8 cellular contexts compared by ENCODE assay signal in genomic region chr13:28707629-28708427, GRCh38. TPM values are rescaled to one million over a fixed set of nuclear protein-coding genes. Genes with fewer than 3 reads are reported as not detected.
DNase-seq lines count a peak whose midpoint lies in the region; ATAC-seq and TF ChIP-seq lines count a peak whose summit lies in the region.

No MANE protein-coding gene starts in this region.

- no peaks in the 10 kb centered on the region for H3K9me3 ChIP-seq in Loucy (ENCODE audit: insufficient read depth, low read depth, low read length)
- H3K9me3 ChIP-seq in CD4-positive, alpha-beta memory T cell (ENCODE audit: control insufficient read depth in 1 of 2, low read length in 2 of 2), result no peaks in the 10 kb centered on the region

- H3K36me3 ChIP-seq in Loucy (ENCODE audit: insufficient read depth, low read length), result no peaks in the 10 kb centered on the region
- peaks cover 4% of the 10 kb centered on the region for H3K36me3 ChIP-seq in CD4-positive, alpha-beta memory T cell (ENCODE audit: insufficient read depth, low read length)

- H2AFZ ChIP-seq in Loucy (ENCODE audit: low read length), result peak overlapping the region; percentile 30; the same call in 1 of the 2 replicates

- no peaks in the 10 kb centered on the region for H3K27me3 ChIP-seq in Loucy (ENCODE audit: insufficient read depth, low read length, poor library complexity, severe bottlenecking)
- H3K27me3 ChIP-seq in CD4-positive, alpha-beta memory T cell (ENCODE audit: insufficient read depth, low read length), result no peaks in the 10 kb centered on the region

- CTCF ChIA-PET in CD4-positive, alpha-beta memory T cell (lab: Charles Lee; ENCODE audit: partially characterized antibody), result interaction anchor here (0.6 kb wide), 1 partner anchor 109 kb away, joined by 4 read pairs; no protein-coding TSS in a partner anchor

- H3K4me1 Mint-ChIP-seq in stimulated activated naive B cell treated with anti-CD40 and anti-IgM and Interleukin-4, amounts not matched to agents 10 μg/mL and 1 μg/mL and 100 μg/mL, for 72 hours, result peaks cover 9 to 28% of the 10 kb centered on the region in 2 donors
- peaks cover 0 to 3% (median 1%) of the 10 kb centered on the region in 4 donors for H3K4me1 Mint-ChIP-seq in CD4-positive, alpha-beta memory T cell

- H3K4me1 ChIP-seq in Loucy (ENCODE audit: insufficient read depth, low read length, poor library complexity, severe bottlenecking), result peaks cover 40% of the 10 kb centered on the region
- no peaks in the 10 kb centered on the region for H3K4me1 ChIP-seq in CD4-positive, alpha-beta memory T cell (ENCODE audit: insufficient read depth, low read length)

- peak overlapping the region; percentile 24 for H3K4me3 ChIP-seq in Loucy (ENCODE audit: low read length, poor library complexity, severe bottlenecking)
- no peak overlapping the region for H3K4me3 ChIP-seq in CD4-positive, alpha-beta memory T cell (ENCODE audit: low read length in 2 of 2)

- no peak for TF ChIP-seq CTCF in Loucy (conservative IDR thresholded peaks at IDR 0.05; ENCODE audit: low read length)

- H3K27ac Mint-ChIP-seq in stimulated activated naive B cell treated with anti-CD40 and anti-IgM and Interleukin-4, amounts not matched to agents 10 μg/mL and 1 μg/mL and 100 μg/mL, for 72 hours, result no peak overlapping the region
- H3K27ac Mint-ChIP-seq in CD4-positive, alpha-beta memory T cell, result peak overlapping the region in 1 of 7 donors; percentile 4

- no peaks in the 10 kb centered on the region for H3K9me2 ChIP-seq in Loucy (replicated peaks; ENCODE audit: low read depth, low read length)

- peaks cover 13 to 20% of the 10 kb centered on the region in 2 donors for H3K36me3 Mint-ChIP-seq in stimulated activated naive B cell treated with anti-CD40 and anti-IgM and Interleukin-4, amounts not matched to agents 10 μg/mL and 1 μg/mL and 100 μg/mL, for 72 hours
- H3K36me3 Mint-ChIP-seq in CD4-positive, alpha-beta memory T cell, result peaks cover 57 to 58% of the 10 kb centered on the region in 2 donors

- POLR2A ChIA-PET in CD4-positive, alpha-beta memory T cell (lab: Charles Lee; ENCODE audit: partially characterized antibody), result no interaction called here

- peak overlapping the region; percentile 22 for H3K9ac ChIP-seq in Loucy (ENCODE audit: low read depth, low read length, poor library complexity, severe bottlenecking)

- no peaks in the 10 kb centered on the region for H3K79me2 ChIP-seq in Loucy (ENCODE audit: insufficient read depth, low read length)

- peak; percentile 98 for ATAC-seq in GM21825 (IDR thresholded peaks at IDR 0.05; ENCODE audit: unreplicated experiment)
- ATAC-seq in stimulated activated naive B cell treated with anti-CD40 and anti-IgM and Interleukin-4, amounts not matched to agents 10 μg/mL and 1 μg/mL and 100 μg/mL, for 72 hours (replicated peaks), result peak; percentile 99

- H3K4me2 ChIP-seq in Loucy (ENCODE audit: low read depth, low read length, poor library complexity, severe bottlenecking), result peak overlapping the region; percentile 58

- no peaks in the 10 kb centered on the region for H3K9me3 Mint-ChIP-seq in stimulated activated naive B cell treated with anti-CD40 and anti-IgM and Interleukin-4, amounts not matched to agents 10 μg/mL and 1 μg/mL and 100 μg/mL, for 72 hours
- peaks cover 0 to 1% (median 0%) of the 10 kb centered on the region in 8 donors for H3K9me3 Mint-ChIP-seq in CD4-positive, alpha-beta memory T cell

- H3K27me3 Mint-ChIP-seq in stimulated activated naive B cell treated with anti-CD40 and anti-IgM and Interleukin-4, amounts not matched to agents 10 μg/mL and 1 μg/mL and 100 μg/mL, for 72 hours, result no peaks in the 10 kb centered on the region
- no peaks in the 10 kb centered on the region for H3K27me3 Mint-ChIP-seq in CD4-positive, alpha-beta memory T cell

- peak overlapping the region in 1 of 2 donors; percentile 53 for H3K4me3 Mint-ChIP-seq in stimulated activated naive B cell treated with anti-CD40 and anti-IgM and Interleukin-4, amounts not matched to agents 10 μg/mL and 1 μg/mL and 100 μg/mL, for 72 hours
- no peak overlapping the region for H3K4me3 Mint-ChIP-seq in CD4-positive, alpha-beta memory T cell

- DNase-seq in NCI-H1694 treated with DMSO at 0.1 percent for 48 hours (lab: John Stamatoyannopoulos, UW), result peak; percentile 3
- no peak for DNase-seq in NCI-H1694 (lab: John Stamatoyannopoulos, UW)
- DNase-seq in brain pericyte (ENCODE audit: low read depth, low spot score), result peak; percentile 43
- DNase-seq in stimulated activated naive B cell treated with anti-CD40 and anti-IgM and Interleukin-4, amounts not matched to agents 10 μg/mL and 1 μg/mL and 100 μg/mL, for 72 hours, result peak; percentile 38
- no peak for DNase-seq in GM19240 (ENCODE audit: insufficient read length, low spot score)
- DNase-seq in CD4-positive, alpha-beta memory T cell, result no peak

- H4K20me1 ChIP-seq in Loucy (ENCODE audit: insufficient read depth, low read length, poor library complexity, severe bottlenecking), result no peaks in the 10 kb centered on the region

- peaks cover 7% of the 10 kb centered on the region; the same call in 1 of the 2 replicates for H3F3A ChIP-seq in Loucy (ENCODE audit: low read depth)

- intact Hi-C loops in CD4-positive, alpha-beta memory T cell (cut with micrococcal nuclease), result no loop called here

- H3K27ac ChIP-seq in CD4-positive, alpha-beta memory T cell (ENCODE audit: low read depth, low read length), result no peak overlapping the region

RNA-seq across cellular contexts. Expression of gene SLC46A3, which starts 10.9 kb away (rescaled TPM):
- total RNA-seq in CD4-positive, alpha-beta memory T cell, result 10 to 100 TPM; 18.7 to 18.9 TPM
- polyA plus RNA-seq in CD4-positive, alpha-beta memory T cell, result 10 to 100 TPM; 25.8 to 42.1 TPM

RNA-seq across cellular contexts. Expression of gene POMP, which starts 48.9 kb away (rescaled TPM):
- total RNA-seq in CD4-positive, alpha-beta memory T cell, result 10 to 100 TPM; 23.0 to 24.5 TPM
- polyA plus RNA-seq in CD4-positive, alpha-beta memory T cell, result 100 to 1,000 TPM in 1 of 2 donors, 10 to 100 TPM in 1; 87.6 to 109 TPM

Comparison
In these comparisons a context has a peak if more than half of its experiments do, and no peak if none do; other contexts are left out.
1. DNase-seq: peak in NCI-H1694 treated with DMSO at 0.1 percent for 48 hours (single experiment), brain pericyte (single experiment) and stimulated activated naive B cell treated with anti-CD40 and anti-IgM and Interleukin-4, amounts not matched to agents 10 μg/mL and 1 μg/mL and 100 μg/mL, for 72 hours (single experiment); none in NCI-H1694 (single experiment), GM19240 (single experiment) and CD4-positive, alpha-beta memory T cell (0 of 5).